9 cellular contexts compared by ENCODE assay signal in genomic region chr5:5492087-5492933, GRCh38.
DNase-seq lines count a peak whose midpoint lies in the region; ATAC-seq and TF ChIP-seq lines count a peak whose summit lies in the region.
"Had no signal": no experiment of that assay in that cellular context is flagged by ENCODE, and none has a peak within 500 bp of the region (broad histone marks: within the 10 kb centered on the region; RNA-seq: fewer than 3 reads in every experiment).

No MANE protein-coding gene starts in this region.

- peaks cover 2 to 3% of the 10 kb centered on the region in 2 donors for H3K36me3 Mint-ChIP-seq in activated T-cell treated with anti-CD3 and anti-CD28 coated beads, Interleukin-2, amount 50 U/mL, for 72 hours (ENCODE audit: insufficient read depth in 2 of 2)

- H3K4me1 ChIP-seq in BE2C (peaks cover under 1% of the 10 kb centered on the region), rectal smooth muscle tissue (ENCODE audit: control insufficient read depth, insufficient read depth, low read length) (peaks cover 3% of the 10 kb centered on the region)

- no peaks in the 10 kb centered on the region for H3K9me3 Mint-ChIP-seq in activated T-cell treated with anti-CD3 and anti-CD28 coated beads, Interleukin-2, amount 50 U/mL, for 72 hours

- H3K27me3 ChIP-seq in BE2C: no peaks in the 10 kb centered on the region
- H3K27me3 ChIP-seq in rectal smooth muscle tissue (ENCODE audit: control insufficient read depth, insufficient read depth, low read length): no peaks in the 10 kb centered on the region

- peaks cover 17% of the 10 kb centered on the region for H3K27me3 Mint-ChIP-seq in activated T-cell treated with anti-CD3 and anti-CD28 coated beads, Interleukin-2, amount 50 U/mL, for 72 hours (ENCODE audit: low read depth)

- H3K36me3 ChIP-seq in BE2C (peaks cover 8% of the 10 kb centered on the region), rectal smooth muscle tissue (ENCODE audit: control insufficient read depth, insufficient read depth, low read length) (no peaks in the 10 kb centered on the region)

- DNase-seq in BE2C (peak; percentile 64), NCI-H526 treated with DMSO at 0.1 percent for 48 hours (lab: John Stamatoyannopoulos, UW) (peak; percentile 79), germinal center (ENCODE audit: low spot score) (peak; percentile 48)
- peak; percentile 37 to 52 for DNase-seq in activated T-cell treated with anti-CD3 and anti-CD28 coated beads, Interleukin-2, amount 50 U/mL, for 72 hours
- DNase-seq in activated CD8-positive, alpha-beta memory T cell treated with anti-CD3 and anti-CD28 coated beads, Interleukin-2, amount 50 U/mL, for 4 hours: no peak
- DNase-seq: right cardiac atrium had no signal

- H3K27ac Mint-ChIP-seq in activated T-cell treated with anti-CD3 and anti-CD28 coated beads, Interleukin-2, amount 50 U/mL, for 72 hours: peak overlapping the region; percentile 95

- peaks cover 19% of the 10 kb centered on the region for H3K4me1 Mint-ChIP-seq in activated T-cell treated with anti-CD3 and anti-CD28 coated beads, Interleukin-2, amount 50 U/mL, for 72 hours (ENCODE audit: low read depth)

- no peak overlapping the region for H3K27ac ChIP-seq in rectal smooth muscle tissue (ENCODE audit: low read depth, low read length)

- peak; percentile 93 for TF ChIP-seq CTCF in BE2C (IDR thresholded peaks at IDR 0.05; ENCODE audit: low read depth, low read length)

- peak; percentile 48 for ATAC-seq in GM18499 (IDR thresholded peaks at IDR 0.05; ENCODE audit: insufficient read depth, unreplicated experiment)
- peak; percentile 47 for ATAC-seq in HG03442 (IDR thresholded peaks at IDR 0.05; ENCODE audit: unreplicated experiment)
- ATAC-seq in activated T-cell treated with anti-CD3 and anti-CD28 coated beads, Interleukin-2, amount 50 U/mL, for 72 hours (replicated peaks in 1 of 2): peak in 1 of 2 donors; percentile 39

- peak overlapping the region; percentile 16 to 83 for H3K4me3 Mint-ChIP-seq in activated T-cell treated with anti-CD3 and anti-CD28 coated beads, Interleukin-2, amount 50 U/mL, for 72 hours

- no peak overlapping the region for H3K9ac ChIP-seq in rectal smooth muscle tissue (ENCODE audit: low read length)

- H3K4me3 ChIP-seq in BE2C (ENCODE audit: low read depth, low read length) (no peak overlapping the region), rectal smooth muscle tissue (ENCODE audit: low read length) (peak overlapping the region; percentile 37)

- H3K9me3 ChIP-seq in BE2C: no peaks in the 10 kb centered on the region
